In genomic region chr3:99711361-99711760, GRCh38 we compare ENCODE assay signal across 2 cellular contexts.
TF ChIP-seq lines count a peak whose summit lies in the region.

No MANE protein-coding gene starts in this region.

TF ChIP-seq in GM23338, 12 proteins besides CTCF, POLR2A, EP300 and RAD21:
- TF ChIP-seq ETS1 (IDR thresholded peaks at IDR 0.05) (no peak), EZH2 (IDR thresholded peaks at IDR 0.05; ENCODE audit: low read depth, unreplicated experiment) (no peak), ZNF462 (CRISPR knock-in tag; IDR thresholded peaks at IDR 0.05) (no peak), NANOG (IDR thresholded peaks at IDR 0.05; ENCODE audit: borderline replicate concordance) (no peak), EZH2phosphoT487 (IDR thresholded peaks at IDR 0.05; ENCODE audit: unreplicated experiment) (no peak), ZNF331 (CRISPR knock-in tag; IDR thresholded peaks at IDR 0.05; ENCODE audit: low read depth) (no peak)

TF ChIP-seq in HepG2, 621 proteins besides CTCF, POLR2A, EP300 and RAD21 (continued from another document):
- TF ChIP-seq MXD1 (CRISPR knock-in tag; IDR thresholded peaks at IDR 0.05): no peak
- TF ChIP-seq ZFP91 (CRISPR knock-in tag; IDR thresholded peaks at IDR 0.05; ENCODE audit: borderline replicate concordance): no peak
- no peak for TF ChIP-seq ZBTB44 (CRISPR knock-in tag; IDR thresholded peaks at IDR 0.05)
- TF ChIP-seq HNF1B (CRISPR knock-in tag; IDR thresholded peaks at IDR 0.05): no peak
- TF ChIP-seq TP53 (CRISPR knock-in tag; conservative IDR thresholded peaks at IDR 0.05): no peak
- no peak for TF ChIP-seq NR2F2 (IDR thresholded peaks at IDR 0.05; ENCODE audit: borderline replicate concordance, low read depth)
